1 cellular context compared by ENCODE assay signal in the genomic region with DNA sequence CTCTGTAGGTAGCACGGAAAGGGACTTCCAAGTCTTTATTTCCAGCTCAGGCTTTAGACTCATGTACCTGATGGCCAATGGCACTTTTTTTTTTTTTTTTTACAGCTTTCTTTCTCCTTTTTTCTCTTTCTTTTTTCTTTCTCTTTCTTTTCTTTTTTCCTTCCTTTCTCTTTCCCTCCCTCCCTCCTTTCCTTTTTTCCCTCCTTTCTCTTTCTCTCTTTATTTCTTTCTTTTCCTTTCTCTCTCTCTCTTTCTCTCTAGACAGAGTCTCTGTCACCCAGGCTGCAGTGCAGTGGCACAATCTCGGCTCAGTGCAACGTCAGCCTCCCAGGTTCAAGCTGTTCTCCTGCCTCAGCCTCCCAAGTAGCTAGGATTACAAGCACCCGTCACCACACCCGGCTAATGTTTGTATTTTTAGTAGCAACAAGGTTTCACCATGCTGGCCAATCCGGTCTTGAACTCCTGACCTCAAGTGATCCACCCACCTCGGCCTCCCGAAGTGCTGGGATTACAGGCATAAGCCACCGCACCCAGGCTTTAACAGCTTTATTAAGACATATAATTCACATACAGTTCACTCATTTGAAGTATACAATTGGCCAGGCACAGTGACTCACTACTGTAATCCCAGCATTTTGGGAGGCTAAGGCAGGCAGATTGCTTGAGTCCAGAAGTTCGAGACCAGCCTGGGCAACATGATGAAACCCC.
TF ChIP-seq lines count a peak whose summit lies in the region.

No MANE protein-coding gene starts in this region.

TF ChIP-seq in SK-N-SH, 30 proteins besides CTCF, POLR2A, EP300 and RAD21 (continued from another document):
- TF ChIP-seq, protein P1, sequence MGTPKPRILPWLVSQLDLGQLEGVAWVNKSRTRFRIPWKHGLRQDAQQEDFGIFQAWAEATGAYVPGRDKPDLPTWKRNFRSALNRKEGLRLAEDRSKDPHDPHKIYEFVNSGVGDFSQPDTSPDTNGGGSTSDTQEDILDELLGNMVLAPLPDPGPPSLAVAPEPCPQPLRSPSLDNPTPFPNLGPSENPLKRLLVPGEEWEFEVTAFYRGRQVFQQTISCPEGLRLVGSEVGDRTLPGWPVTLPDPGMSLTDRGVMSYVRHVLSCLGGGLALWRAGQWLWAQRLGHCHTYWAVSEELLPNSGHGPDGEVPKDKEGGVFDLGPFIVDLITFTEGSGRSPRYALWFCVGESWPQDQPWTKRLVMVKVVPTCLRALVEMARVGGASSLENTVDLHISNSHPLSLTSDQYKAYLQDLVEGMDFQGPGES (IDR thresholded peaks at IDR 0.05; ENCODE audit: low read depth, low read length) = no peak
- TF ChIP-seq SMC3 (IDR thresholded peaks at IDR 0.05; ENCODE audit: low read depth, low read length) = no peak
- TF ChIP-seq JUND (IDR thresholded peaks at IDR 0.05) = no peak
- TF ChIP-seq CHD2 (IDR thresholded peaks at IDR 0.05; ENCODE audit: low read length, partially characterized antibody) = no peak
- TF ChIP-seq GATA2 (CRISPR knock-in tag; IDR thresholded peaks at IDR 0.05) = no peak
- no peak for TF ChIP-seq FOSL2 (IDR thresholded peaks at IDR 0.05; ENCODE audit: borderline replicate concordance, low read depth)
- no peak for TF ChIP-seq GABPA (IDR thresholded peaks at IDR 0.05; ENCODE audit: low read depth)
- TF ChIP-seq FOXM1 (IDR thresholded peaks at IDR 0.05; ENCODE audit: low read depth) = no peak
- TF ChIP-seq, protein P2, sequence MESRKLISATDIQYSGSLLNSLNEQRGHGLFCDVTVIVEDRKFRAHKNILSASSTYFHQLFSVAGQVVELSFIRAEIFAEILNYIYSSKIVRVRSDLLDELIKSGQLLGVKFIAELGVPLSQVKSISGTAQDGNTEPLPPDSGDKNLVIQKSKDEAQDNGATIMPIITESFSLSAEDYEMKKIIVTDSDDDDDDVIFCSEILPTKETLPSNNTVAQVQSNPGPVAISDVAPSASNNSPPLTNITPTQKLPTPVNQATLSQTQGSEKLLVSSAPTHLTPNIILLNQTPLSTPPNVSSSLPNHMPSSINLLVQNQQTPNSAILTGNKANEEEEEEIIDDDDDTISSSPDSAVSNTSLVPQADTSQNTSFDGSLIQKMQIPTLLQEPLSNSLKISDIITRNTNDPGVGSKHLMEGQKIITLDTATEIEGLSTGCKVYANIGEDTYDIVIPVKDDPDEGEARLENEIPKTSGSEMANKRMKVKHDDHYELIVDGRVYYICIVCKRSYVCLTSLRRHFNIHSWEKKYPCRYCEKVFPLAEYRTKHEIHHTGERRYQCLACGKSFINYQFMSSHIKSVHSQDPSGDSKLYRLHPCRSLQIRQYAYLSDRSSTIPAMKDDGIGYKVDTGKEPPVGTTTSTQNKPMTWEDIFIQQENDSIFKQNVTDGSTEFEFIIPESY (IDR thresholded peaks at IDR 0.05; ENCODE audit: borderline replicate concordance, low read depth) = no peak
- no peak for TF ChIP-seq YY1 (IDR thresholded peaks at IDR 0.05; ENCODE audit: low read depth)
- TF ChIP-seq, protein P3, sequence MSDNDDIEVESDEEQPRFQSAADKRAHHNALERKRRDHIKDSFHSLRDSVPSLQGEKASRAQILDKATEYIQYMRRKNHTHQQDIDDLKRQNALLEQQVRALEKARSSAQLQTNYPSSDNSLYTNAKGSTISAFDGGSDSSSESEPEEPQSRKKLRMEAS (IDR thresholded peaks at IDR 0.05; ENCODE audit: low read depth) = no peak
- no peak for TF ChIP-seq NRF1 (IDR thresholded peaks at IDR 0.05; ENCODE audit: low read depth, low read length)
- TF ChIP-seq MEF2A (IDR thresholded peaks at IDR 0.05; ENCODE audit: borderline replicate concordance, low read depth) = no peak
- TF ChIP-seq EZH2phosphoT487 (IDR thresholded peaks at IDR 0.05; ENCODE audit: borderline replicate concordance, low read depth) = no peak
- no peak for TF ChIP-seq TAF1 (IDR thresholded peaks at IDR 0.05; ENCODE audit: borderline replicate concordance, low read depth, low read length)
TF ChIP-seq in SK-N-SH: peak in this region for 0.
